Comparison of ENCODE assay signal across 13 cellular contexts in genomic region chr6:117244979-117245378, GRCh38. TPM values are rescaled to one million over a fixed set of nuclear protein-coding genes. Genes with fewer than 3 reads are reported as not detected.
"Had no signal": no experiment of that assay in that cellular context is flagged by ENCODE, and none has a peak within 500 bp of the region (broad histone marks: within the 10 kb centered on the region; RNA-seq: fewer than 3 reads in every experiment).

No MANE protein-coding gene starts in this region.

RNA-seq across cellular contexts. Expression of gene VGLL2, which starts 20.4 kb away (rescaled TPM):
- total RNA-seq: activated CD4-positive, alpha-beta T cell treated with anti-CD3 and anti-CD28 coated beads, Interleukin-2, amount 10 ng/mL, durations not matched to agents 7 days and 5 days; activated CD8-positive, alpha-beta memory T cell treated with anti-CD3 and anti-CD28 coated beads, Interleukin-2, amount 10 ng/mL, durations not matched to agents 7 days and 5 days; activated CD8-positive, alpha-beta T cell treated with anti-CD3 and anti-CD28 coated beads for 36 hours; cardiac muscle cell; endothelial cell of umbilical vein; esophagus mucosa; frontal cortex; kidney epithelial cell; left lobe of liver; lower lobe of right lung; naive thymus-derived CD8-positive, alpha-beta T cell; T-helper 2 cell treated with Interferon-gamma antibody and Interleukin-4, amounts not matched to agents 100 ng/mL and 5 ng/mL, for 36 hours had no signal
- polyA plus RNA-seq: cardiac muscle cell; endothelial cell of umbilical vein; naive thymus-derived CD8-positive, alpha-beta T cell; urinary bladder had no signal
